1 cellular context compared by ENCODE assay signal in the genomic region with DNA sequence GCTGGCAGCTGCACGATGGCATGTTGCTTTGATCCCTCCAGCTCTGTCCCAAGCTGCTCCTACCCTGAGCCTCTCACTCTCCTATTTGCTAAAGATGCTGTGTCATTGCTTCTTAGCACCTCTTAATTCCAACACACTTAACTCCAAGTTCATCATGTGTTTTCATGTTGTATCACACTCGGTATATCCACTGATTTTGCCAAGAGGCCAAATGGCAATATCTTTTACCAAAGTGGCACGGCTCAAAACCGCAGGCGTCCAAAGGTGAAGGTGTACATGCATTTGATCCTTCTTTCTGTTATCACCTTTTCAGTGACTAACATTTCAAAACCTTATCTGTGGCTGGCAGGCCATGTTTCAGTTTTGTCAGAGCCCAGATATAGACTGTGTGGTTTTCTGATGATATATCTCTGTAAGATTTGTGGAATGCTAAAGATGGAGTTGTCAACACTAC.
TF ChIP-seq lines count a peak whose summit lies in the region.

No MANE protein-coding gene starts in this region.

TF ChIP-seq in SK-N-SH, 30 proteins besides CTCF, POLR2A, EP300 and RAD21 (continued from another document):
- TF ChIP-seq EZH2phosphoT487 (IDR thresholded peaks at IDR 0.05; ENCODE audit: borderline replicate concordance, low read depth) (no peak), GABPA (IDR thresholded peaks at IDR 0.05; ENCODE audit: low read depth) (no peak)
